Comparison of ENCODE assay signal across 24 cellular contexts in genomic region chr18:77985486-77985885, GRCh38.
"Had no signal": no experiment of that assay in that cellular context is flagged by ENCODE, and none has a peak within 500 bp of the region (broad histone marks: within the 10 kb centered on the region; RNA-seq: fewer than 3 reads in every experiment).

No MANE protein-coding gene starts in this region.

- H3K27me3 Mint-ChIP-seq: stimulated activated naive B cell treated with anti-CD40 and anti-IgM and Interleukin-4, amounts not matched to agents 10 μg/mL and 1 μg/mL and 100 μg/mL, for 72 hours had no signal

- H3K36me3 Mint-ChIP-seq: immature natural killer cell; naive B cell; natural killer cell; neural progenitor cell; stimulated activated naive B cell treated with anti-CD40 and anti-IgM and Interleukin-4, amounts not matched to agents 10 μg/mL and 1 μg/mL and 100 μg/mL, for 72 hours had no signal

- H3K4me3 Mint-ChIP-seq: immature natural killer cell; natural killer cell; nephron progenitor cell; neural progenitor cell; stimulated activated naive B cell treated with anti-CD40 and anti-IgM and Interleukin-4, amounts not matched to agents 10 μg/mL and 1 μg/mL and 100 μg/mL, for 72 hours had no signal

- ATAC-seq: left colon; left lung; lower lobe of right lung; psoas muscle; right lobe of liver; stimulated activated naive B cell treated with anti-CD40 and anti-IgM and Interleukin-4, amounts not matched to agents 10 μg/mL and 1 μg/mL and 100 μg/mL, for 72 hours; stimulated activated naive CD8-positive, alpha-beta T cell treated with anti-CD3 and anti-CD28 coated beads, Interleukin-15, Interleukin-2, amounts not matched to agents 100 U/mL and 50 U/mL, for 24 hours had no signal

- H3K27ac Mint-ChIP-seq: immature natural killer cell; naive B cell; natural killer cell; nephron progenitor cell; neural progenitor cell; stimulated activated naive B cell treated with anti-CD40 and anti-IgM and Interleukin-4, amounts not matched to agents 10 μg/mL and 1 μg/mL and 100 μg/mL, for 72 hours had no signal

- H3K9me3 Mint-ChIP-seq: nephron progenitor cell, neural progenitor cell had no signal

- H3K4me1 Mint-ChIP-seq: immature natural killer cell; naive B cell; natural killer cell; nephron progenitor cell; neural progenitor cell; stimulated activated naive B cell treated with anti-CD40 and anti-IgM and Interleukin-4, amounts not matched to agents 10 μg/mL and 1 μg/mL and 100 μg/mL, for 72 hours had no signal

- DNase-seq: hypothalamus; immature natural killer cell; kidney; left colon; left lung; lower lobe of right lung; mammary epithelial cell; mesenchymal stem cell; naive B cell; natural killer cell; nephron progenitor cell; occipital lobe; psoas muscle; right lobe of liver; stimulated activated CD4-positive, alpha-beta T cell treated with anti-CD3 and anti-CD28 coated beads, Interleukin-2, amount 100 ng/mL, for 24 hours; stimulated activated CD4-positive, alpha-beta T cell treated with anti-CD3 and anti-CD28 coated beads, Interleukin-4, amount 100 ng/mL, for 1 hour; stimulated activated naive B cell treated with anti-CD40 and anti-IgM and Interleukin-4, amounts not matched to agents 10 μg/mL and 1 μg/mL and 100 μg/mL, for 72 hours; stimulated activated naive CD8-positive, alpha-beta T cell treated with anti-CD3 and anti-CD28 coated beads, Interleukin-15, Interleukin-2, amounts not matched to agents 100 U/mL and 50 U/mL, for 24 hours; stomach; testis; thyroid gland; transverse colon; upper lobe of left lung had no signal
